Comparison of ENCODE assay signal across 1 cellular context in the genomic region with DNA sequence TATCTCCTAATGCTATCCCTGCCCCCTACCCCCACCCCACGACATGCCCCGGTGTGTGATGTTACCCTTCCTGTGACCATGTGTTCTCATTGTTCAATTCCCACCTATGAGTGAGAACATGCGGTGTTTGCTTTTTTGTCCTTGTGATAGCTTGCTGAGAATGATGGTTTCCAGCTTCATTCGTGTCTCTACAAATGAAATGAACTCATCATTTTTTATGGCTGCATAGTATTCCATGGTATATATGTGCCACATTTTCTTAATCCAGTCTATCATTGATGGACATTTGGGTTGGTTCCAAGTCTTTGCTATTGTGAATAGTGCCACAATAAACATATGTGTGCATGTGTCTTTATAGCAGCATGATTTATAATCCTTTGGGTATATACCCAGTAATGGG.
TF ChIP-seq lines count a peak whose summit lies in the region.

No MANE protein-coding gene starts in this region.

TF ChIP-seq in K562, 482 proteins besides CTCF, POLR2A, EP300 and RAD21:
- TF ChIP-seq ZNF146 (CRISPR knock-in tag; IDR thresholded peaks at IDR 0.05; ENCODE audit: unreplicated experiment) (peak; percentile 84), KDM1A (IDR thresholded peaks at IDR 0.05) (peak in 1 of 2 experiments; percentile 18; a peak in 1 of 4 replicates)
